ENCODE assay signal across 7 cellular contexts in genomic region chr22:31230155-31230870, GRCh38. TPM values are rescaled to one million over a fixed set of nuclear protein-coding genes. Genes with fewer than 3 reads are reported as not detected.
DNase-seq lines count a peak whose midpoint lies in the region; ATAC-seq and TF ChIP-seq lines count a peak whose summit lies in the region.

No MANE protein-coding gene starts in this region.

- no peak overlapping the region for H3K4me3 Mint-ChIP-seq in activated CD4-positive, alpha-beta memory T cell treated with anti-CD3 and anti-CD28 coated beads for 36 hours
- no peak overlapping the region for H3K4me3 Mint-ChIP-seq in stimulated activated effector memory CD8-positive, alpha-beta T cell treated with anti-CD3 and anti-CD28 coated beads, Interleukin-12 subunit alpha, Interleukin-12 subunit beta, amount 100 ng/mL, for 72 hours
- no peak overlapping the region for H3K4me3 Mint-ChIP-seq in HFFc6

- ATAC-seq in stimulated activated effector memory CD8-positive, alpha-beta T cell treated with anti-CD3 and anti-CD28 coated beads, Interleukin-12 subunit alpha, Interleukin-12 subunit beta, amount 100 ng/mL, for 72 hours = peak; percentile 19
- ATAC-seq in GM21576 (IDR thresholded peaks at IDR 0.05; ENCODE audit: unreplicated experiment) (no peak), HG02588 (IDR thresholded peaks at IDR 0.05; ENCODE audit: unreplicated experiment) (no peak)

- no peaks in the 10 kb centered on the region for H3K27me3 Mint-ChIP-seq in activated CD4-positive, alpha-beta memory T cell treated with anti-CD3 and anti-CD28 coated beads for 36 hours
- no peaks in the 10 kb centered on the region; the same call in 1 of the 2 replicates for H3K27me3 Mint-ChIP-seq in HFFc6 (ENCODE audit: insufficient read depth)

- H3K27me3 ChIP-seq in HL-60 (ENCODE audit: insufficient read depth, poor library complexity, severe bottlenecking) (no peaks in the 10 kb centered on the region), left ventricle myocardium inferior (ENCODE audit: low read depth) (no peaks in the 10 kb centered on the region)

- DNase-seq in HL-60 (ENCODE audit: low read depth in 1 of 2, low spot score in 1 of 2) (peak; percentile 63 to 88), left ventricle myocardium inferior (no peak), HFFc6 (no peak)
- no peak for DNase-seq in activated CD4-positive, alpha-beta memory T cell treated with anti-CD3 and anti-CD28 coated beads for 36 hours
- no peak for DNase-seq in stimulated activated effector memory CD8-positive, alpha-beta T cell treated with anti-CD3 and anti-CD28 coated beads, Interleukin-12 subunit alpha, Interleukin-12 subunit beta, amount 100 ng/mL, for 72 hours (ENCODE audit: low spot score in 2 of 2)

- no peaks in the 10 kb centered on the region for H3K9me3 ChIP-seq in left ventricle myocardium inferior (replicated peaks)

- peak overlapping the region; percentile 17 for H3K4me3 ChIP-seq in HL-60 (replicated peaks; ENCODE audit: insufficient read depth, low read length)
- peak overlapping the region; percentile 25 for H3K4me3 ChIP-seq in left ventricle myocardium inferior

- CTCF ChIA-PET in activated CD4-positive, alpha-beta memory T cell treated with anti-CD3 and anti-CD28 coated beads for 36 hours (lab: Charles Lee) = interaction anchor here (0.7 to 4.4 kb wide), 12 partner anchors 12 to 280 kb away, joined by 3 to 47 read pairs (median 3); partner anchors contain the start of genes LIMK2 and SELENOM

- intact Hi-C loops in activated CD4-positive, alpha-beta memory T cell treated with anti-CD3 and anti-CD28 coated beads for 36 hours (cut with micrococcal nuclease) = loop anchor here (10.0 kb wide), 1 partner anchor 286 kb away; no protein-coding TSS in a partner anchor
- intact Hi-C loops in left ventricle myocardium inferior (cut with micrococcal nuclease) = no loop called here

- no peaks in the 10 kb centered on the region for H3K9me3 Mint-ChIP-seq in activated CD4-positive, alpha-beta memory T cell treated with anti-CD3 and anti-CD28 coated beads for 36 hours
- no peaks in the 10 kb centered on the region for H3K9me3 Mint-ChIP-seq in stimulated activated effector memory CD8-positive, alpha-beta T cell treated with anti-CD3 and anti-CD28 coated beads, Interleukin-12 subunit alpha, Interleukin-12 subunit beta, amount 100 ng/mL, for 72 hours
- H3K9me3 Mint-ChIP-seq in HFFc6 = no peaks in the 10 kb centered on the region

- H3K36me3 Mint-ChIP-seq in activated CD4-positive, alpha-beta memory T cell treated with anti-CD3 and anti-CD28 coated beads for 36 hours = peaks cover 8% of the 10 kb centered on the region
- H3K36me3 Mint-ChIP-seq in stimulated activated effector memory CD8-positive, alpha-beta T cell treated with anti-CD3 and anti-CD28 coated beads, Interleukin-12 subunit alpha, Interleukin-12 subunit beta, amount 100 ng/mL, for 72 hours = peaks cover 36% of the 10 kb centered on the region
- no peaks in the 10 kb centered on the region for H3K36me3 Mint-ChIP-seq in HFFc6 (ENCODE audit: low read depth)

- POLR2A ChIA-PET in activated CD4-positive, alpha-beta memory T cell treated with anti-CD3 and anti-CD28 coated beads for 36 hours (lab: Charles Lee) = interaction anchor here (0.6 kb wide), 1 partner anchor 55 kb away, joined by 3 read pairs; no protein-coding TSS in a partner anchor

- peaks cover 75% of the 10 kb centered on the region for H3K4me1 ChIP-seq in left ventricle myocardium inferior

- H3K27ac ChIP-seq in HL-60 (replicated peaks) (peak overlapping the region; percentile 84), left ventricle myocardium inferior (replicated peaks) (peak overlapping the region; percentile 80)

- H3K27ac Mint-ChIP-seq in activated CD4-positive, alpha-beta memory T cell treated with anti-CD3 and anti-CD28 coated beads for 36 hours = peak overlapping the region; percentile 86
- peak overlapping the region; percentile 94 for H3K27ac Mint-ChIP-seq in stimulated activated effector memory CD8-positive, alpha-beta T cell treated with anti-CD3 and anti-CD28 coated beads, Interleukin-12 subunit alpha, Interleukin-12 subunit beta, amount 100 ng/mL, for 72 hours
- no peak overlapping the region for H3K27ac Mint-ChIP-seq in HFFc6

- no peak for TF ChIP-seq CTCF in HL-60 (IDR thresholded peaks at IDR 0.05; ENCODE audit: insufficient read depth, low read length)
- no peak for TF ChIP-seq CTCF in left ventricle myocardium inferior (IDR thresholded peaks at IDR 0.05; ENCODE audit: borderline replicate concordance)
- no peak for TF ChIP-seq CTCF in HFFc6 (IDR thresholded peaks at IDR 0.05)

- H3K4me1 Mint-ChIP-seq in activated CD4-positive, alpha-beta memory T cell treated with anti-CD3 and anti-CD28 coated beads for 36 hours (ENCODE audit: low read depth) = peaks cover 38% of the 10 kb centered on the region
- H3K4me1 Mint-ChIP-seq in stimulated activated effector memory CD8-positive, alpha-beta T cell treated with anti-CD3 and anti-CD28 coated beads, Interleukin-12 subunit alpha, Interleukin-12 subunit beta, amount 100 ng/mL, for 72 hours = peaks cover 32% of the 10 kb centered on the region
- peaks cover 27% of the 10 kb centered on the region for H3K4me1 Mint-ChIP-seq in HFFc6 (ENCODE audit: low read depth)

- peaks cover 14% of the 10 kb centered on the region for H3K36me3 ChIP-seq in left ventricle myocardium inferior

RNA-seq across cellular contexts. Expression of gene LIMK2, which starts 18.2 kb away (rescaled TPM):
- total RNA-seq in activated CD4-positive, alpha-beta memory T cell treated with anti-CD3 and anti-CD28 coated beads for 36 hours = 10 to 100 TPM; 42.0 to 44.7 TPM
- 8.0 TPM for total RNA-seq in left ventricle myocardium inferior
- total RNA-seq in HFFc6 (2021; fragmentation: NEBNext Ultra II Directional; extraction: Animal tissue kit (Norgen Biotek cat#: 25700)) = 10 to 100 TPM; 27.9 to 31.4 (median 28.9) TPM

Comparison
In these comparisons a context has a peak if more than half of its experiments do, and no peak if none do; other contexts are left out.
1. DNase-seq: peak in HL-60 (2 of 2); none in activated CD4-positive, alpha-beta memory T cell treated with anti-CD3 and anti-CD28 coated beads for 36 hours (single experiment), left ventricle myocardium inferior (single experiment), stimulated activated effector memory CD8-positive, alpha-beta T cell treated with anti-CD3 and anti-CD28 coated beads, Interleukin-12 subunit alpha, Interleukin-12 subunit beta, amount 100 ng/mL, for 72 hours (0 of 2) and HFFc6 (single experiment).